1 cellular context compared by ENCODE assay signal in the genomic region with DNA sequence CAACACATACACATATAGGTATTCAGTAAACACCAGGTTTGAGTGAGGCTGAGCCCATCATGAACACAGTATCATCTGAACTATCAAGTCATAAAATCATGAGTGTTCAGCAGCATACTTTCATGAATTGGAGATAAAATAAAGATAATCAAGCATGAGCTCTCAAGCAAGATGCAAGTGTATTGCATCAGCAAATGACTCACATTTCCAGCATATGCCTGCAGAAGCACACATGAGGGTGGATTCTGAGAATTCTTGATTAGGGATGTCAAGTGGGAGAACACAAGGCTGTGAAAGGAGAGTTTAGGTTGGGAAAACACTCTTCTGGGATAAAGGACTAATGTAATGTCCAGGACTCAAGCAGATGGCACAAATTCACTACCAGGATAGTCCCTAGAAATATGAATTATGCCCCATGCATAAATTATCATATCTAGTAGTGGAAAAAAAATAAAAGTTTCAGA.
A peak's percentile ranks its signal among the peaks of the same experiment; 100 is the strongest.
TF ChIP-seq lines count a peak whose summit lies in the region.

No MANE protein-coding gene starts in this region.

TF ChIP-seq in K562, 482 proteins besides CTCF, POLR2A, EP300 and RAD21 (continued from another document and continues in another):
- TF ChIP-seq NFXL1 (CRISPR knock-in tag; IDR thresholded peaks at IDR 0.05) (peak; percentile 11; the same call in 1 of the 2 replicates), ZNF41 (CRISPR knock-in tag; conservative IDR thresholded peaks at IDR 0.05) (0 out of 2 replicates have a peak, but pooled peaks have one; percentile 40), ZNF644 (tag; IDR thresholded peaks at IDR 0.05; ENCODE audit: low read depth) (0 out of 2 replicates have a peak, but pooled peaks have one; percentile 26), KLF16 (IDR thresholded peaks at IDR 0.05) (no peak), ID3 (CRISPR knock-in tag; IDR thresholded peaks at IDR 0.05) (no peak), ID3 (tag; IDR thresholded peaks at IDR 0.05) (0 out of 2 replicates have a peak, but pooled peaks have one; percentile 13), MGA (IDR thresholded peaks at IDR 0.05) (peak; percentile 86), GTF2E2 (tag; IDR thresholded peaks at IDR 0.05) (peak; percentile 64; the same call in 1 of the 2 replicates), SOX6 (IDR thresholded peaks at IDR 0.05) (peak; percentile 44; the same call in 1 of the 2 replicates), RCOR1 (IDR thresholded peaks at IDR 0.05; ENCODE audit: borderline replicate concordance in 1 of 2, low read depth in 2 of 2, low read length in 2 of 2) (peak in 1 of 2 experiments; percentile 52; a peak in 1 of 4 replicates), ARID1B (IDR thresholded peaks at IDR 0.05) (peak; percentile 58; the same call in 1 of the 2 replicates), ZNF76 (CRISPR knock-in tag; IDR thresholded peaks at IDR 0.05; ENCODE audit: borderline replicate concordance) (peak; percentile 10; the same call in 1 of the 2 replicates), MYC (IDR thresholded peaks at IDR 0.05; ENCODE audit: low read depth, low read length) (peak; percentile 92), MYC (CRISPR knock-in tag; IDR thresholded peaks at IDR 0.05; ENCODE audit: borderline replicate concordance, low read depth) (peak; percentile 88; the same call in 1 of the 2 replicates), CEBPB (tag; IDR thresholded peaks at IDR 0.05) (peak; percentile 74), DMBX1 (CRISPR knock-in tag; IDR thresholded peaks at IDR 0.05; ENCODE audit: borderline replicate concordance) (peak; percentile 31; the same call in 1 of the 2 replicates), CTBP1 (IDR thresholded peaks at IDR 0.05; ENCODE audit: borderline replicate concordance) (peak; percentile 26; the same call in 1 of the 2 replicates), ZNF197 (CRISPR knock-in tag; IDR thresholded peaks at IDR 0.05; ENCODE audit: low read depth) (peak; percentile 83; the same call in 1 of the 2 replicates), BACH1 (tag; IDR thresholded peaks at IDR 0.05) (peak; percentile 68; the same call in 1 of the 2 replicates), SMARCE1 (IDR thresholded peaks at IDR 0.05) (peak; percentile 50; the same call in 1 of the 2 replicates), SP1 (CRISPR knock-in tag; IDR thresholded peaks at IDR 0.05) (no peak), TRIM24 (IDR thresholded peaks at IDR 0.05) (peak; percentile 87 to 91), HDAC2 (IDR thresholded peaks at IDR 0.05) (no peak), MEIS2 (IDR thresholded peaks at IDR 0.05; ENCODE audit: partially characterized antibody) (peak; percentile 15), CCNT2 (IDR thresholded peaks at IDR 0.05; ENCODE audit: borderline replicate concordance, extremely low read depth, insufficient read length, low read depth, low read length) (no peak), TEAD4 (IDR thresholded peaks at IDR 0.05; ENCODE audit: low read length) (peak; percentile 42; the same call in 1 of the 2 replicates), TEAD4 (CRISPR knock-in tag; IDR thresholded peaks at IDR 0.05; ENCODE audit: borderline replicate concordance) (no peak), MEF2A (IDR thresholded peaks at IDR 0.05; ENCODE audit: control insufficient read depth, low read depth, low read length) (no peak), PML (IDR thresholded peaks at IDR 0.05; ENCODE audit: low read length) (no peak), MED1 (CRISPR knock-in tag; IDR thresholded peaks at IDR 0.05; ENCODE audit: borderline replicate concordance) (no peak), DDX20 (tag; IDR thresholded peaks at IDR 0.05; ENCODE audit: low read depth) (peak; percentile 49; the same call in 1 of the 2 replicates), FOS (IDR thresholded peaks at IDR 0.05; ENCODE audit: extremely low read depth, insufficient read length) (peak; percentile 29), COPS2 (conservative IDR thresholded peaks at IDR 0.05) (no peak), POLR2H (tag; IDR thresholded peaks at IDR 0.05; ENCODE audit: low read depth) (peak; percentile 73; the same call in 1 of the 2 replicates), TEAD1 (CRISPR knock-in tag; IDR thresholded peaks at IDR 0.05) (peak in 1 of 2 experiments; percentile 40; a peak in 1 of 4 replicates), CEBPG (CRISPR knock-in tag; IDR thresholded peaks at IDR 0.05) (peak; percentile 95), CEBPG (tag; conservative IDR thresholded peaks at IDR 0.05 in 1 of 2, IDR thresholded peaks at IDR 0.05 in 1 of 2) (peak; percentile 99), OTX1 (CRISPR knock-in tag; IDR thresholded peaks at IDR 0.05) (no peak), ATF4 (CRISPR knock-in tag; IDR thresholded peaks at IDR 0.05) (peak; percentile 99), ZNF583 (CRISPR knock-in tag; IDR thresholded peaks at IDR 0.05) (no peak), SMAD3 (CRISPR knock-in tag; conservative IDR thresholded peaks at IDR 0.05) (0 out of 2 replicates have a peak, but pooled peaks have one; percentile 46)
- TF ChIP-seq, protein P1, sequence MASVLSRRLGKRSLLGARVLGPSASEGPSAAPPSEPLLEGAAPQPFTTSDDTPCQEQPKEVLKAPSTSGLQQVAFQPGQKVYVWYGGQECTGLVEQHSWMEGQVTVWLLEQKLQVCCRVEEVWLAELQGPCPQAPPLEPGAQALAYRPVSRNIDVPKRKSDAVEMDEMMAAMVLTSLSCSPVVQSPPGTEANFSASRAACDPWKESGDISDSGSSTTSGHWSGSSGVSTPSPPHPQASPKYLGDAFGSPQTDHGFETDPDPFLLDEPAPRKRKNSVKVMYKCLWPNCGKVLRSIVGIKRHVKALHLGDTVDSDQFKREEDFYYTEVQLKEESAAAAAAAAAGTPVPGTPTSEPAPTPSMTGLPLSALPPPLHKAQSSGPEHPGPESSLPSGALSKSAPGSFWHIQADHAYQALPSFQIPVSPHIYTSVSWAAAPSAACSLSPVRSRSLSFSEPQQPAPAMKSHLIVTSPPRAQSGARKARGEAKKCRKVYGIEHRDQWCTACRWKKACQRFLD (CRISPR knock-in tag; IDR thresholded peaks at IDR 0.05) = peak; percentile 86; the same call in 1 of the 2 replicates
- TF ChIP-seq, protein P2, sequence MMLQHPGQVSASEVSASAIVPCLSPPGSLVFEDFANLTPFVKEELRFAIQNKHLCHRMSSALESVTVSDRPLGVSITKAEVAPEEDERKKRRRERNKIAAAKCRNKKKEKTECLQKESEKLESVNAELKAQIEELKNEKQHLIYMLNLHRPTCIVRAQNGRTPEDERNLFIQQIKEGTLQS (IDR thresholded peaks at IDR 0.05) = peak; percentile 97
- TF ChIP-seq, protein P2 (CRISPR knock-in tag; conservative IDR thresholded peaks at IDR 0.05) = no peak
- TF ChIP-seq, protein P3, sequence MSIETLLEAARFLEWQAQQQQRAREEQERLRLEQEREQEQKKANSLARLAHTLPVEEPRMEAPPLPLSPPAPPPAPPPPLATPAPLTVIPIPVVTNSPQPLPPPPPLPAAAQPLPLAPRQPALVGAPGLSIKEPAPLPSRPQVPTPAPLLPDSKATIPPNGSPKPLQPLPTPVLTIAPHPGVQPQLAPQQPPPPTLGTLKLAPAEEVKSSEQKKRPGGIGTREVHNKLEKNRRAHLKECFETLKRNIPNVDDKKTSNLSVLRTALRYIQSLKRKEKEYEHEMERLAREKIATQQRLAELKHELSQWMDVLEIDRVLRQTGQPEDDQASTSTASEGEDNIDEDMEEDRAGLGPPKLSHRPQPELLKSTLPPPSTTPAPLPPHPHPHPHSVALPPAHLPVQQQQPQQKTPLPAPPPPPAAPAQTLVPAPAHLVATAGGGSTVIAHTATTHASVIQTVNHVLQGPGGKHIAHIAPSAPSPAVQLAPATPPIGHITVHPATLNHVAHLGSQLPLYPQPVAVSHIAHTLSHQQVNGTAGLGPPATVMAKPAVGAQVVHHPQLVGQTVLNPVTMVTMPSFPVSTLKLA (conservative IDR thresholded peaks at IDR 0.05) = 0 out of 4 replicates have a peak, but pooled peaks of 1 of the 2 experiments have one; percentile 32
- TF ChIP-seq, protein P4, sequence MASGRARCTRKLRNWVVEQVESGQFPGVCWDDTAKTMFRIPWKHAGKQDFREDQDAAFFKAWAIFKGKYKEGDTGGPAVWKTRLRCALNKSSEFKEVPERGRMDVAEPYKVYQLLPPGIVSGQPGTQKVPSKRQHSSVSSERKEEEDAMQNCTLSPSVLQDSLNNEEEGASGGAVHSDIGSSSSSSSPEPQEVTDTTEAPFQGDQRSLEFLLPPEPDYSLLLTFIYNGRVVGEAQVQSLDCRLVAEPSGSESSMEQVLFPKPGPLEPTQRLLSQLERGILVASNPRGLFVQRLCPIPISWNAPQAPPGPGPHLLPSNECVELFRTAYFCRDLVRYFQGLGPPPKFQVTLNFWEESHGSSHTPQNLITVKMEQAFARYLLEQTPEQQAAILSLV (tag; IDR thresholded peaks at IDR 0.05) = peak; percentile 84
